In the genomic region with DNA sequence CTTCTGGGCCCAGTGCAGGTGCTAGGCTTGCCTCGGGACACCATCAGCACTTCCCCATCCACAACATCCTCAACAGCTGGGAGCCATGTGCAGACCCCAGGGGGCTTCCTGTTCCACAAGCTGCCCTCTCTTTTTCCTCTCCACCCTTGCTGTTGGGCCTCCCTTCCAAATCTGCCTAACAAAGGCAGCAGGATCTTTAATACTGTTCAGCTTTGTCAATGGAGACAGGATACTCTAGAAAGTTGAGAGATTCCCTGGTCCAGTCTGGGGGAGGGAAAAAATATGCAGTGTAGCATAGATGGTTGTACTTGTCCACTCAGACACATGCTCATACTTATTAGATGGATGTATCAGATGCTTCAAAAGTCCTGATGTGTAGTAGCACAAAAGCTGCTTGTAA, we compare ENCODE assay signal across 16 cellular contexts. TPM values are rescaled to one million over a fixed set of nuclear protein-coding genes. Genes with fewer than 3 reads are reported as not detected.
"Had no signal": no experiment of that assay in that cellular context is flagged by ENCODE, and none has a peak within 500 bp of the region (broad histone marks: within the 10 kb centered on the region; RNA-seq: fewer than 3 reads in every experiment).

No MANE protein-coding gene starts in this region.

RNA-seq across cellular contexts. Expression of gene GOLGA6D, which starts 4.1 kb away (rescaled TPM):
- total RNA-seq: epithelial cell of proximal tubule, esophagus squamous epithelium, foreskin keratinocyte, hepatocyte, kidney, left cardiac atrium, left ventricle myocardium inferior, lower lobe of right lung, occipital lobe, psoas muscle, spleen, tibial nerve, urinary bladder had no signal
- polyA plus RNA-seq: foreskin keratinocyte, hepatocyte, immature natural killer cell, spleen, urinary bladder had no signal

RNA-seq across cellular contexts. Expression of gene GOLGA6C, which starts 20.4 kb away (rescaled TPM):
- total RNA-seq: epithelial cell of proximal tubule, esophagus squamous epithelium, foreskin keratinocyte, hepatocyte, kidney, left cardiac atrium, left ventricle myocardium inferior, lower lobe of right lung, occipital lobe, psoas muscle, sciatic nerve, skeletal muscle tissue, spleen, urinary bladder had no signal
- polyA plus RNA-seq: foreskin keratinocyte, hepatocyte, immature natural killer cell, spleen, urinary bladder had no signal
